14 cellular contexts compared by ENCODE assay signal in the genomic region with DNA sequence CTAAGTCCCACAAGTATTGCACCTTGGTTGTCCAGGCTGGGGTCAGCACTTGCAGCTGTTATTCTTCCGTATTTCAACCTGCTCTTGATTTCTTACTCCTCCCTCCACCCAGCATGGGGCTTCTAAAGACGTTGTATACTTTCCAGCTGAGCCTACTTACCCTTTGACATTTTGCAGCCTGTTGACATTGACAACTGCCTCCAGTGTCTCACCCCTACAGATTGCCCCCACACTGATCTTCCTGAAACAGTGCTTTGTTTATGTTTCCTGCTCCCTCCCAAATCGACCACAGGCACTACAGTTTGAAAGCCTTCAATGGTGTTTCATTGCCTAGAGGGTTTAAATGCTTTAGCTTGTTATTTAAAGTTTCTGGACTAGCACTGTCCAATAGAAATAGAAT. TPM values are rescaled to one million over a fixed set of nuclear protein-coding genes. Genes with fewer than 3 reads are reported as not detected.
DNase-seq lines count a peak whose midpoint lies in the region; ATAC-seq and TF ChIP-seq lines count a peak whose summit lies in the region.
"Had no signal": no experiment of that assay in that cellular context is flagged by ENCODE, and none has a peak within 500 bp of the region (broad histone marks: within the 10 kb centered on the region; RNA-seq: fewer than 3 reads in every experiment).

No MANE protein-coding gene starts in this region.

- H3K36me3 Mint-ChIP-seq in IgD-negative memory B cell (no peaks in the 10 kb centered on the region), neural crest cell (ENCODE audit: low read depth) (no peaks in the 10 kb centered on the region)
- peaks cover 4% of the 10 kb centered on the region for H3K36me3 Mint-ChIP-seq in activated T-helper 1 cell treated with anti-CD3 and anti-CD28 coated beads, Interleukin-12 subunit alpha, Interleukin-12 subunit beta, Interleukin-2, Interleukin-4 antibody, amounts not matched to agents 30 ng/mL and 10 ng/mL and 1 ng/mL, durations not matched to agents 14 hours and 24 hours and 36 hours (ENCODE audit: low read depth)

- DNase-seq in NCI-H748 (lab: John Stamatoyannopoulos, UW; ENCODE audit: unreplicated experiment), result peak; percentile 12
- DNase-seq in NCI-H748 treated with DMSO at 0.1 percent for 48 hours (lab: John Stamatoyannopoulos, UW), result no peak
- DNase-seq in activated T-helper 1 cell treated with anti-CD3 and anti-CD28 coated beads, Interleukin-12 subunit alpha, Interleukin-12 subunit beta, Interleukin-2, Interleukin-4 antibody, amounts not matched to agents 30 ng/mL and 10 ng/mL and 1 ng/mL, durations not matched to agents 14 hours and 24 hours and 36 hours (ENCODE audit: low spot score), result no peak
- DNase-seq in neural crest cell (ENCODE audit: low read depth, low spot score), result no peak
- no peak for DNase-seq in midbrain (lab: John Stamatoyannopoulos, UW)
- no peak for DNase-seq in anterior cingulate cortex (lab: John Stamatoyannopoulos, UW)
- DNase-seq: activated effector memory CD4-positive, alpha-beta T cell treated with Interleukin-2 at 50 U/mL for 16 hours; cortex of kidney; DMS53; NCI-H345; right cardiac atrium; thyroid gland had no signal

- H3K9me3 Mint-ChIP-seq in IgD-negative memory B cell (no peaks in the 10 kb centered on the region), neural crest cell (no peaks in the 10 kb centered on the region)
- H3K9me3 Mint-ChIP-seq in activated T-helper 1 cell treated with anti-CD3 and anti-CD28 coated beads, Interleukin-12 subunit alpha, Interleukin-12 subunit beta, Interleukin-2, Interleukin-4 antibody, amounts not matched to agents 30 ng/mL and 10 ng/mL and 1 ng/mL, durations not matched to agents 14 hours and 24 hours and 36 hours, result no peaks in the 10 kb centered on the region

- H3K27ac Mint-ChIP-seq in IgD-negative memory B cell, result peak overlapping the region; percentile 84 to 93 (median 85)
- no peak overlapping the region for H3K27ac Mint-ChIP-seq in activated T-helper 1 cell treated with anti-CD3 and anti-CD28 coated beads, Interleukin-12 subunit alpha, Interleukin-12 subunit beta, Interleukin-2, Interleukin-4 antibody, amounts not matched to agents 30 ng/mL and 10 ng/mL and 1 ng/mL, durations not matched to agents 14 hours and 24 hours and 36 hours
- H3K27ac Mint-ChIP-seq in neural crest cell (ENCODE audit: unreplicated experiment), result no peak overlapping the region

- ATAC-seq in GM18502 (IDR thresholded peaks at IDR 0.05; ENCODE audit: poor library complexity, unreplicated experiment), result no peak
- ATAC-seq: right cardiac atrium had no signal

- H3K4me1 Mint-ChIP-seq in IgD-negative memory B cell (peaks cover 42 to 72% (median 63%) of the 10 kb centered on the region in 3 donors), neural crest cell (peaks cover 11% of the 10 kb centered on the region)
- peaks cover 40% of the 10 kb centered on the region for H3K4me1 Mint-ChIP-seq in activated T-helper 1 cell treated with anti-CD3 and anti-CD28 coated beads, Interleukin-12 subunit alpha, Interleukin-12 subunit beta, Interleukin-2, Interleukin-4 antibody, amounts not matched to agents 30 ng/mL and 10 ng/mL and 1 ng/mL, durations not matched to agents 14 hours and 24 hours and 36 hours (ENCODE audit: low read depth)

- peak overlapping the region; percentile 79 to 86 (median 84) for H3K4me3 Mint-ChIP-seq in IgD-negative memory B cell
- H3K4me3 Mint-ChIP-seq in activated T-helper 1 cell treated with anti-CD3 and anti-CD28 coated beads, Interleukin-12 subunit alpha, Interleukin-12 subunit beta, Interleukin-2, Interleukin-4 antibody, amounts not matched to agents 30 ng/mL and 10 ng/mL and 1 ng/mL, durations not matched to agents 14 hours and 24 hours and 36 hours, result peak overlapping the region; percentile 19
- peak overlapping the region; percentile 62 for H3K4me3 Mint-ChIP-seq in neural crest cell

- intact Hi-C loops in activated T-helper 1 cell treated with anti-CD3 and anti-CD28 coated beads, Interleukin-12 subunit alpha, Interleukin-12 subunit beta, Interleukin-2, Interleukin-4 antibody, amounts not matched to agents 30 ng/mL and 10 ng/mL and 1 ng/mL, durations not matched to agents 14 hours and 24 hours and 36 hours (cut with micrococcal nuclease), result loop anchor here (2.0 kb wide), 1 partner anchor 189 kb away; no protein-coding TSS in a partner anchor

- no peak for TF ChIP-seq CTCF in neural crest cell (conservative IDR thresholded peaks at IDR 0.05)

- H3K27me3 Mint-ChIP-seq in IgD-negative memory B cell (peaks cover 2% of the 10 kb centered on the region), neural crest cell (ENCODE audit: low read depth) (peaks cover 72% of the 10 kb centered on the region)
- H3K27me3 Mint-ChIP-seq in activated T-helper 1 cell treated with anti-CD3 and anti-CD28 coated beads, Interleukin-12 subunit alpha, Interleukin-12 subunit beta, Interleukin-2, Interleukin-4 antibody, amounts not matched to agents 30 ng/mL and 10 ng/mL and 1 ng/mL, durations not matched to agents 14 hours and 24 hours and 36 hours (ENCODE audit: insufficient read depth), result no peaks in the 10 kb centered on the region

RNA-seq across cellular contexts. Expression of a gene that starts 56.6 kb away (rescaled TPM):
- polyA plus RNA-seq in IgD-negative memory B cell, result not detected
- 0.05 and 0.39 TPM in 2 replicates for total RNA-seq in activated T-helper 1 cell treated with anti-CD3 and anti-CD28 coated beads, Interleukin-12 subunit alpha, Interleukin-12 subunit beta, Interleukin-2, Interleukin-4 antibody, amounts not matched to agents 30 ng/mL and 10 ng/mL and 1 ng/mL, durations not matched to agents 14 hours and 24 hours and 36 hours
- total RNA-seq in neural crest cell, result 2.8 and 3.1 TPM in 2 replicates

Comparison
In these comparisons a context has a peak if more than half of its experiments do, and no peak if none do; other contexts are left out.
1. H3K27ac Mint-ChIP-seq: peak in IgD-negative memory B cell (3 of 3); none in activated T-helper 1 cell treated with anti-CD3 and anti-CD28 coated beads, Interleukin-12 subunit alpha, Interleukin-12 subunit beta, Interleukin-2, Interleukin-4 antibody, amounts not matched to agents 30 ng/mL and 10 ng/mL and 1 ng/mL, durations not matched to agents 14 hours and 24 hours and 36 hours (single experiment) and neural crest cell (single experiment).
2. H3K4me3 Mint-ChIP-seq: peak in every context shown above with its lines; median percentile 84 in IgD-negative memory B cell; 62 in neural crest cell; 19 in activated T-helper 1 cell treated with anti-CD3 and anti-CD28 coated beads, Interleukin-12 subunit alpha, Interleukin-12 subunit beta, Interleukin-2, Interleukin-4 antibody, amounts not matched to agents 30 ng/mL and 10 ng/mL and 1 ng/mL, durations not matched to agents 14 hours and 24 hours and 36 hours.